ENCODE assay signal across 1 cellular context in the genomic region with DNA sequence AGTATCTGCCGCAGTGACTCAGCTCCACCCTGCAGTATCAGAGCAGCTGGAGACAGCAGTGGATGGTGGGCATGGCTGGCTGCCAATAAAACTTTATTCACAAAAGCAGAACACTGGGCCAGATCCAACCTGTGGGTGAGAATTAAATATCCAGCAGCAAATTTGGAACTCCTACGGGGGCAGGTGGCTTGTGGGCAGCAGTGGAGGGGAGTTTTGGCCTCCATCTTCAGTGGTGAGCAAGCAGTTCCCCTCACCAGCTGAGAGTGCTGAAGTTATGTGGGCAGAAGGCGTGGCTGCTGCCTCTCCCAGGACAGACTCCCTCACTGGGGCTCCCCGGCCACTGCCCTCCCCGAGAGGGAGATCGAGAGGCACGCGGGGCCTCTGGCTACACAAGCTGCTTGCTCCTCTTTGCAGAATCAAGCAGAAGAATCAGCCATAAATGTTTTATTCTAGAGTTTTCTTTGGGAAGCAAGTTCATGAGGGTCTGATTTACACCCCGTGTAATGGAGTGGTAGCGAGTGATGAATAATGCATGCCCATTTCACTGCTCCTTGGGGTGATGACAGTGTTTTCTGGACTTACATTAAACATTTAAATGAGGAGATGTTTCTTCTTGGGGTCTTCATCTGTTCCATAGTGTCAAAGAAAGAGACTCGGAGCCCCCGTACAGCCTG.
TF ChIP-seq lines count a peak whose summit lies in the region.

No MANE protein-coding gene starts in this region.

TF ChIP-seq in SK-N-SH treated with all-trans-retinoic acid at 6 μM for 48 hours, 23 proteins besides CTCF, POLR2A, EP300 and RAD21 (continued from another document):
- TF ChIP-seq, protein P1, sequence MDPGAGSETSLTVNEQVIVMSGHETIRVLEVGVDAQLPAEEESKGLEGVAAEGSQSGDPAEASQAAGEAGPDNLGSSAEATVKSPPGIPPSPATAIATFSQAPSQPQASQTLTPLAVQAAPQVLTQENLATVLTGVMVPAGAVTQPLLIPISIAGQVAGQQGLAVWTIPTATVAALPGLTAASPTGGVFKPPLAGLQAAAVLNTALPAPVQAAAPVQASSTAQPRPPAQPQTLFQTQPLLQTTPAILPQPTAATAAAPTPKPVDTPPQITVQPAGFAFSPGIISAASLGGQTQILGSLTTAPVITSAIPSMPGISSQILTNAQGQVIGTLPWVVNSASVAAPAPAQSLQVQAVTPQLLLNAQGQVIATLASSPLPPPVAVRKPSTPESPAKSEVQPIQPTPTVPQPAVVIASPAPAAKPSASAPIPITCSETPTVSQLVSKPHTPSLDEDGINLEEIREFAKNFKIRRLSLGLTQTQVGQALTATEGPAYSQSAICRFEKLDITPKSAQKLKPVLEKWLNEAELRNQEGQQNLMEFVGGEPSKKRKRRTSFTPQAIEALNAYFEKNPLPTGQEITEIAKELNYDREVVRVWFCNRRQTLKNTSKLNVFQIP (CRISPR knock-in tag; IDR thresholded peaks at IDR 0.05; ENCODE audit: borderline replicate concordance, low read depth), result no peak
